ENCODE assay signal across 1 cellular context in genomic region chr1:232628335-232629214, GRCh38.
TF ChIP-seq lines count a peak whose summit lies in the region.

No MANE protein-coding gene starts in this region.

TF ChIP-seq in H1, 55 proteins besides CTCF, POLR2A, EP300 and RAD21 (continued from another document):
- TF ChIP-seq CHD7 (IDR thresholded peaks at IDR 0.05; ENCODE audit: insufficient replicate concordance, low read length) (no peak), CBX5 (IDR thresholded peaks at IDR 0.05; ENCODE audit: low read depth, low read length) (no peak), SP2 (IDR thresholded peaks at IDR 0.05; ENCODE audit: low read length) (no peak), PHF8 (conservative IDR thresholded peaks at IDR 0.05; ENCODE audit: low read depth, low read length) (no peak), RBBP5 (IDR thresholded peaks at IDR 0.05; ENCODE audit: borderline replicate concordance, low read depth, low read length) (no peak), SP4 (IDR thresholded peaks at IDR 0.05; ENCODE audit: low read length) (no peak), BCL11A (IDR thresholded peaks at IDR 0.05; ENCODE audit: low read depth in 2 of 2, low read length in 2 of 2) (no peak), KDM4A (IDR thresholded peaks at IDR 0.05; ENCODE audit: low read depth, low read length, severe bottlenecking) (no peak)
TF ChIP-seq in H1: peak in this region for 0.
